Comparison of ENCODE assay signal across 15 cellular contexts in the genomic region with DNA sequence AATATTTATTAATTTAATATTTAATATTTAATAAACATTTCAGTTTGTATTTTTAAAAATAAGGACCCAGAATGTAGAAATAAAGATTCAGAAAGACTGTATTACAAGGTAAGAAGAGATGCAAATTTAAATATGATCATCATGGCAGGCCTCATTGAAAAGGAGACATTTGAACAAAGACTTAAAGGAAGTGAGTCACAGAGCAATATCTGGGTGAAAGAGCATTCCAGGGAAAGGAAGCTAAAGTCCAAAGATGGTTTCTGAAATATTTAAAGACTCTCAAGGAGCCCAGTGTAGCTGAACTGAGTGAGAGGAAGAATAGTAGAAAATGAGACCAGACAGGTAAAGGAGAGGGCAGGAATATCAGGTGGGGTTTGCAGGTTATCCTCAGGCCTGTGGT. TPM values are rescaled to one million over a fixed set of nuclear protein-coding genes. Genes with fewer than 3 reads are reported as not detected.
DNase-seq lines count a peak whose midpoint lies in the region; ATAC-seq and TF ChIP-seq lines count a peak whose summit lies in the region.
"Had no signal": no experiment of that assay in that cellular context is flagged by ENCODE, and none has a peak within 500 bp of the region (broad histone marks: within the 10 kb centered on the region; RNA-seq: fewer than 3 reads in every experiment).

No MANE protein-coding gene starts in this region.

- H3K27me3 ChIP-seq in heart left ventricle (peaks cover 0 to 2% (median 0%) of the 10 kb centered on the region in 9 donors), HAP-1 (ENCODE audit: low read depth) (no peaks in the 10 kb centered on the region)

- H3K9me3 Mint-ChIP-seq in stimulated activated naive CD8-positive, alpha-beta T cell treated with anti-CD3 and anti-CD28 coated beads, Interleukin-15, amount 100 ng/mL, for 72 hours: no peaks in the 10 kb centered on the region
- H3K9me3 Mint-ChIP-seq: effector memory CD8-positive, alpha-beta T cell; IgD-negative memory B cell had no signal

- peaks cover 4% of the 10 kb centered on the region for H3K27me3 Mint-ChIP-seq in stimulated activated naive CD8-positive, alpha-beta T cell treated with anti-CD3 and anti-CD28 coated beads, Interleukin-15, amount 100 ng/mL, for 72 hours

- H3K4me3 ChIP-seq in fibroblast of mammary gland (ENCODE audit: control insufficient read depth, low read depth, low read length) (no peak overlapping the region), skeletal muscle cell (ENCODE audit: low read depth, low read length) (no peak overlapping the region), heart left ventricle (no peak overlapping the region), HAP-1 (no peak overlapping the region)

- no peak for ATAC-seq in heart left ventricle
- no peak for ATAC-seq in stimulated activated naive CD8-positive, alpha-beta T cell treated with anti-CD3 and anti-CD28 coated beads, Interleukin-15, amount 100 ng/mL, for 72 hours
- ATAC-seq: effector memory CD8-positive, alpha-beta T cell; right cardiac atrium had no signal

- H3K36me3 ChIP-seq in heart left ventricle (no peaks in the 10 kb centered on the region), HAP-1 (replicated peaks) (no peaks in the 10 kb centered on the region)

- TF ChIP-seq POLR2A in heart left ventricle (IDR thresholded peaks at IDR 0.05): no peak

- H3K4me1 ChIP-seq in heart left ventricle: no peaks in the 10 kb centered on the region
- no peaks in the 10 kb centered on the region for H3K4me1 ChIP-seq in HAP-1

- H3K9me3 ChIP-seq in heart left ventricle: peaks cover 0 to 9% (median 3%) of the 10 kb centered on the region in 12 donors
- H3K9me3 ChIP-seq in HAP-1: no peaks in the 10 kb centered on the region

- TF ChIP-seq CTCF in fibroblast of mammary gland (conservative IDR thresholded peaks at IDR 0.05; ENCODE audit: control insufficient read depth, insufficient read depth, low read depth, low read length) (no peak), heart left ventricle (IDR thresholded peaks at IDR 0.05) (no peak)

- no peak overlapping the region for H3K27ac Mint-ChIP-seq in stimulated activated naive CD8-positive, alpha-beta T cell treated with anti-CD3 and anti-CD28 coated beads, Interleukin-15, amount 100 ng/mL, for 72 hours
- H3K27ac Mint-ChIP-seq: effector memory CD8-positive, alpha-beta T cell; IgD-negative memory B cell had no signal

- intact Hi-C loops in heart left ventricle (cut with DNase I): no loop called here

- H3K27ac ChIP-seq in heart left ventricle: no peak overlapping the region

- no peak overlapping the region for H3K4me3 Mint-ChIP-seq in stimulated activated naive CD8-positive, alpha-beta T cell treated with anti-CD3 and anti-CD28 coated beads, Interleukin-15, amount 100 ng/mL, for 72 hours
- H3K4me3 Mint-ChIP-seq: effector memory CD8-positive, alpha-beta T cell; IgD-negative memory B cell had no signal

- peaks cover 5% of the 10 kb centered on the region for H3K4me1 Mint-ChIP-seq in stimulated activated naive CD8-positive, alpha-beta T cell treated with anti-CD3 and anti-CD28 coated beads, Interleukin-15, amount 100 ng/mL, for 72 hours

- in situ Hi-C loops in HAP-1 (cut with MboI; ENCODE audit: low sequenced_read_pairs): no loop called here

- DNase-seq in GM04504 (ENCODE audit: low read depth) (peak; percentile 20), SW 1271 (lab: John Stamatoyannopoulos, UW) (peak; percentile 6 to 21), fibroblast of mammary gland (ENCODE audit: low read depth) (peak; percentile 54), skeletal muscle cell (ENCODE audit: low read depth) (peak; percentile 11), NCI-H748 treated with DMSO at 0.1 percent for 48 hours (lab: John Stamatoyannopoulos, UW) (no peak), heart left ventricle (no peak), HAP-1 (ENCODE audit: low spot score in 2 of 2) (no peak)
- no peak for DNase-seq in stimulated activated naive CD8-positive, alpha-beta T cell treated with anti-CD3 and anti-CD28 coated beads, Interleukin-15, amount 100 ng/mL, for 72 hours
- DNase-seq: activated T-cell treated with anti-CD3 and anti-CD28 coated beads for 4 hours; amygdala; effector memory CD8-positive, alpha-beta T cell; H7; right cardiac atrium had no signal

RNA-seq across cellular contexts. Expression of a gene that starts 5.9 kb away (rescaled TPM):
- total RNA-seq in heart left ventricle: not detected
- polyA plus RNA-seq in heart left ventricle: not detected
- total RNA-seq: H7, mucosa of gallbladder, right cardiac atrium had no signal
- polyA plus RNA-seq: IgD-negative memory B cell, right cardiac atrium had no signal

RNA-seq across cellular contexts. Expression of a gene that starts 8.6 kb away (rescaled TPM):
- not detected for total RNA-seq in heart left ventricle
- polyA plus RNA-seq in heart left ventricle: not detected
- total RNA-seq: H7, mucosa of gallbladder, right cardiac atrium had no signal
- polyA plus RNA-seq: IgD-negative memory B cell, right cardiac atrium had no signal

RNA-seq across cellular contexts. Expression of a gene that starts 24.5 kb away (rescaled TPM):
- total RNA-seq in heart left ventricle: not detected
- not detected for polyA plus RNA-seq in heart left ventricle
- total RNA-seq: H7, mucosa of gallbladder, right cardiac atrium had no signal
- polyA plus RNA-seq: IgD-negative memory B cell, right cardiac atrium had no signal

RNA-seq across cellular contexts. Expression of a gene that starts 43.4 kb away (rescaled TPM):
- total RNA-seq in heart left ventricle: not detected
- not detected for polyA plus RNA-seq in heart left ventricle
- total RNA-seq: H7, mucosa of gallbladder, right cardiac atrium had no signal
- polyA plus RNA-seq: IgD-negative memory B cell, right cardiac atrium had no signal

Comparison
In these comparisons a context has a peak if more than half of its experiments do, and no peak if none do; other contexts are left out.
1. DNase-seq: peak in GM04504 (single experiment), SW 1271 (2 of 2), fibroblast of mammary gland (single experiment) and skeletal muscle cell (single experiment); none in NCI-H748 treated with DMSO at 0.1 percent for 48 hours (single experiment), heart left ventricle (0 of 5), HAP-1 (0 of 2) and stimulated activated naive CD8-positive, alpha-beta T cell treated with anti-CD3 and anti-CD28 coated beads, Interleukin-15, amount 100 ng/mL, for 72 hours (0 of 2).